Comparison of ENCODE assay signal across 12 cellular contexts in genomic region chr14:102055181-102055901, GRCh38. TPM values are rescaled to one million over a fixed set of nuclear protein-coding genes. Genes with fewer than 3 reads are reported as not detected.
DNase-seq lines count a peak whose midpoint lies in the region; ATAC-seq and TF ChIP-seq lines count a peak whose summit lies in the region.
"Had no signal": no experiment of that assay in that cellular context is flagged by ENCODE, and none has a peak within 500 bp of the region (broad histone marks: within the 10 kb centered on the region; RNA-seq: fewer than 3 reads in every experiment).

No MANE protein-coding gene starts in this region.

- DNase-seq in activated naive CD4-positive, alpha-beta T cell treated with anti-CD3 and anti-CD28 coated beads, Interleukin-2, amount 50 U/mL, for 72 hours (ENCODE audit: low spot score in 2 of 2): no peak
- no peak for DNase-seq in activated naive CD4-positive, alpha-beta T cell treated with anti-CD3 and anti-CD28 coated beads, Interleukin-2, amount 10 ng/mL, durations not matched to agents 7 days and 5 days
- DNase-seq in amniotic stem cell (lab: John Stamatoyannopoulos, UW): peak; percentile 29
- DNase-seq in iPS-NIHi7 (ENCODE audit: extremely low spot score): peak; percentile 76
- DNase-seq in type B pancreatic cell (ENCODE audit: extremely low spot score, unreplicated experiment): no peak
- no peak for DNase-seq in SKM-1 treated with dmso at 0.1 percent for 144 hours (lab: John Stamatoyannopoulos, UW; ENCODE audit: unreplicated experiment)
- no peak for DNase-seq in activated naive CD4-positive, alpha-beta T cell (lab: John Stamatoyannopoulos, UW)
- DNase-seq: activated CD4-positive, alpha-beta memory T cell treated with anti-CD3 and anti-CD28 coated beads, Interleukin-2, amount 10 ng/mL, durations not matched to agents 7 days and 5 days; Karpas-422; lower lobe of right lung; transverse colon had no signal

- H3K4me3 Mint-ChIP-seq in activated naive CD4-positive, alpha-beta T cell treated with anti-CD3 and anti-CD28 coated beads, Interleukin-2, amount 10 ng/mL, durations not matched to agents 7 days and 5 days: no peak overlapping the region
- no peak overlapping the region for H3K4me3 Mint-ChIP-seq in type B pancreatic cell
- H3K4me3 Mint-ChIP-seq: activated CD4-positive, alpha-beta memory T cell treated with anti-CD3 and anti-CD28 coated beads, Interleukin-2, amount 10 ng/mL, durations not matched to agents 7 days and 5 days had no signal

- peaks cover 4% of the 10 kb centered on the region for H3K4me1 Mint-ChIP-seq in activated naive CD4-positive, alpha-beta T cell treated with anti-CD3 and anti-CD28 coated beads, Interleukin-2, amount 10 ng/mL, durations not matched to agents 7 days and 5 days
- H3K4me1 Mint-ChIP-seq in type B pancreatic cell (ENCODE audit: unreplicated experiment): peaks cover 16% of the 10 kb centered on the region

- no peak for ATAC-seq in activated naive CD4-positive, alpha-beta T cell treated with anti-CD3 and anti-CD28 coated beads, Interleukin-2, amount 50 U/mL, for 72 hours
- ATAC-seq in GM19467 (IDR thresholded peaks at IDR 0.05; ENCODE audit: unreplicated experiment): no peak

- H3K27ac Mint-ChIP-seq in activated naive CD4-positive, alpha-beta T cell treated with anti-CD3 and anti-CD28 coated beads, Interleukin-2, amount 50 U/mL, for 72 hours: peak overlapping the region; percentile 48 to 95
- no peak overlapping the region for H3K27ac Mint-ChIP-seq in activated naive CD4-positive, alpha-beta T cell treated with anti-CD3 and anti-CD28 coated beads, Interleukin-2, amount 10 ng/mL, durations not matched to agents 7 days and 5 days
- peak overlapping the region; percentile 83 for H3K27ac Mint-ChIP-seq in type B pancreatic cell
- H3K27ac Mint-ChIP-seq: activated CD4-positive, alpha-beta memory T cell treated with anti-CD3 and anti-CD28 coated beads, Interleukin-2, amount 10 ng/mL, durations not matched to agents 7 days and 5 days had no signal

- peaks cover 6 to 9% of the 10 kb centered on the region in 2 donors for H3K36me3 Mint-ChIP-seq in activated naive CD4-positive, alpha-beta T cell treated with anti-CD3 and anti-CD28 coated beads, Interleukin-2, amount 50 U/mL, for 72 hours
- peaks cover 16% of the 10 kb centered on the region for H3K36me3 Mint-ChIP-seq in activated naive CD4-positive, alpha-beta T cell treated with anti-CD3 and anti-CD28 coated beads, Interleukin-2, amount 10 ng/mL, durations not matched to agents 7 days and 5 days
- H3K36me3 Mint-ChIP-seq in type B pancreatic cell: peaks cover 11% of the 10 kb centered on the region

- H3K27me3 Mint-ChIP-seq in activated naive CD4-positive, alpha-beta T cell treated with anti-CD3 and anti-CD28 coated beads, Interleukin-2, amount 10 ng/mL, durations not matched to agents 7 days and 5 days: peaks cover 5% of the 10 kb centered on the region
- H3K27me3 Mint-ChIP-seq in type B pancreatic cell: no peaks in the 10 kb centered on the region

- no peaks in the 10 kb centered on the region for H3K9me3 Mint-ChIP-seq in activated naive CD4-positive, alpha-beta T cell treated with anti-CD3 and anti-CD28 coated beads, Interleukin-2, amount 50 U/mL, for 72 hours
- H3K9me3 Mint-ChIP-seq in activated naive CD4-positive, alpha-beta T cell treated with anti-CD3 and anti-CD28 coated beads, Interleukin-2, amount 10 ng/mL, durations not matched to agents 7 days and 5 days: no peaks in the 10 kb centered on the region
- H3K9me3 Mint-ChIP-seq in type B pancreatic cell: no peaks in the 10 kb centered on the region
- H3K9me3 Mint-ChIP-seq: activated CD4-positive, alpha-beta memory T cell treated with anti-CD3 and anti-CD28 coated beads, Interleukin-2, amount 10 ng/mL, durations not matched to agents 7 days and 5 days had no signal

- CTCF ChIA-PET in activated naive CD4-positive, alpha-beta T cell treated with anti-CD3 and anti-CD28 coated beads, Interleukin-2, amount 10 ng/mL, durations not matched to agents 7 days and 5 days (lab: Charles Lee): no interaction called here

- no peak for TF ChIP-seq CTCF in type B pancreatic cell (conservative IDR thresholded peaks at IDR 0.05)

RNA-seq across cellular contexts. Expression of gene HSP90AA1, which starts 31.5 kb away (rescaled TPM):
- total RNA-seq in activated naive CD4-positive, alpha-beta T cell treated with anti-CD3 and anti-CD28 coated beads, Interleukin-2, amount 50 U/mL, for 72 hours: 1,000 to 10,000 TPM in 1 of 2 donors, 100 to 1,000 TPM in 1; 992 to 1,009 TPM
- total RNA-seq in type B pancreatic cell (ENCODE audit: low replicate concordance): 585 and 652 TPM in 2 replicates

Comparison
In these comparisons a context has a peak if more than half of its experiments do, and no peak if none do; other contexts are left out.
1. DNase-seq: peak in amniotic stem cell (single experiment) and iPS-NIHi7 (single experiment); none in activated naive CD4-positive, alpha-beta T cell treated with anti-CD3 and anti-CD28 coated beads, Interleukin-2, amount 50 U/mL, for 72 hours (0 of 2), activated naive CD4-positive, alpha-beta T cell treated with anti-CD3 and anti-CD28 coated beads, Interleukin-2, amount 10 ng/mL, durations not matched to agents 7 days and 5 days (single experiment), type B pancreatic cell (single experiment), SKM-1 treated with dmso at 0.1 percent for 144 hours (single experiment) and activated naive CD4-positive, alpha-beta T cell (0 of 4).